Comparison of ENCODE assay signal across 8 cellular contexts in genomic region chr7:73520673-73521635, GRCh38. TPM values are rescaled to one million over a fixed set of nuclear protein-coding genes. Genes with fewer than 3 reads are reported as not detected.
A peak's percentile ranks its signal among the peaks of the same experiment; 100 is the strongest.
DNase-seq lines count a peak whose midpoint lies in the region; ATAC-seq and TF ChIP-seq lines count a peak whose summit lies in the region.

No MANE protein-coding gene starts in this region.

- POLR2A ChIA-PET in Panc1 (lab: Charles Lee): interaction anchor here (0.7 kb wide), 1 partner anchor 348 kb away, joined by 3 read pairs; no protein-coding TSS in a partner anchor

- TF ChIP-seq POLR2A in GM18505 (IDR thresholded peaks at IDR 0.05; ENCODE audit: borderline replicate concordance, extremely low read depth, insufficient read depth, insufficient read length): no peak

- DNase-seq in AG09309 (ENCODE audit: low read depth) (peak; percentile 14), Panc1 (ENCODE audit: low read depth, low spot score) (no peak), dermis blood vessel endothelial cell (peak; percentile 29), OCI-M2 (lab: John Stamatoyannopoulos, UW; ENCODE audit: unreplicated experiment) (no peak), NCI-H2196 treated with DMSO at 0.1 percent for 48 hours (lab: John Stamatoyannopoulos, UW; ENCODE audit: unreplicated experiment) (no peak)

- H3K4me3 ChIP-seq in AG09309 (ENCODE audit: control insufficient read depth, low read depth, low read length) (peak overlapping the region; percentile 75), Panc1 (ENCODE audit: low read depth in 2 of 2, low read length in 2 of 2) (peak overlapping the region; percentile 89 to 90), mucosa of rectum (ENCODE audit: low read length in 2 of 2) (peak overlapping the region; percentile 83 to 95)

- ATAC-seq in GM18505 (IDR thresholded peaks at IDR 0.05; ENCODE audit: unreplicated experiment): peak; percentile 1
- no peak; the same call in 1 of the 2 replicates for ATAC-seq in Panc1
- no peak for ATAC-seq in GM19455 (IDR thresholded peaks at IDR 0.05; ENCODE audit: unreplicated experiment)

- peak overlapping the region; percentile 78 to 85 for H3K9ac ChIP-seq in mucosa of rectum (ENCODE audit: low read depth in 1 of 2, low read length in 2 of 2)

- H3K27me3 ChIP-seq in Panc1 (ENCODE audit: control insufficient read depth, insufficient read depth, low read length) (no peaks in the 10 kb centered on the region), mucosa of rectum (ENCODE audit: control insufficient read depth in 2 of 2, insufficient read depth in 2 of 2, low read length in 2 of 2) (no peaks in the 10 kb centered on the region)

- CTCF ChIA-PET in Panc1 (lab: Charles Lee): no interaction called here

- no peaks in the 10 kb centered on the region for H3K9me3 ChIP-seq in Panc1 (ENCODE audit: control insufficient read depth, insufficient read depth, low read depth, low read length)
- H3K9me3 ChIP-seq in mucosa of rectum (ENCODE audit: control insufficient read depth in 2 of 2, low read length in 2 of 2): no peaks in the 10 kb centered on the region

- in situ Hi-C loops in Panc1 (cut with HindIII; ENCODE audit: low pct_unique_long_range_greater_than_20kb, low sequenced_read_pairs): no loop called here

- TF ChIP-seq CTCF in AG09309 (IDR thresholded peaks at IDR 0.05; ENCODE audit: control insufficient read depth, insufficient read depth, low read depth, low read length, missing control alignments) (no peak), Panc1 (IDR thresholded peaks at IDR 0.05) (no peak)

- H3K36me3 ChIP-seq in Panc1 (ENCODE audit: control insufficient read depth, insufficient read depth, low read length): peaks cover 12% of the 10 kb centered on the region
- peaks cover 8% of the 10 kb centered on the region in 2 donors for H3K36me3 ChIP-seq in mucosa of rectum (ENCODE audit: control insufficient read depth in 2 of 2, insufficient read depth in 2 of 2, low read length in 2 of 2)

- BruUV-seq in Panc1 (replicated peaks; lab: Mats Ljungman, UMichigan): TSS peak; percentile 68

- intact Hi-C loops in Panc1 (cut with micrococcal nuclease; ENCODE audit: unreplicated experiment): loop anchor here (5.0 kb wide), 1 partner anchor 36 kb away; the partner anchor contains the start of gene BCL7B

- H3K27ac ChIP-seq in Panc1 (ENCODE audit: low read length) (peak overlapping the region; percentile 96), mucosa of rectum (ENCODE audit: low read depth in 2 of 2, low read length in 2 of 2) (peak overlapping the region; percentile 93)

- peaks cover 20% of the 10 kb centered on the region for H3K4me1 ChIP-seq in Panc1 (ENCODE audit: control insufficient read depth, insufficient read depth, low read length)
- H3K4me1 ChIP-seq in mucosa of rectum (ENCODE audit: control insufficient read depth in 2 of 2, insufficient read depth in 2 of 2, low read length in 2 of 2): peaks cover 11 to 13% of the 10 kb centered on the region in 2 donors

RNA-seq across cellular contexts. Expression of gene BAZ1B, which starts 1.1 kb away (rescaled TPM):
- total RNA-seq in Panc1 (2021; ENCODE audit: unreplicated experiment) (107 TPM), dermis blood vessel endothelial cell (55.1 and 72.5 TPM in 2 replicates)
- 53.8 TPM for polyA plus RNA-seq in Panc1 (2012; ENCODE audit: insufficient read length)

RNA-seq across cellular contexts. Expression of gene BCL7B, which starts 36.5 kb away (rescaled TPM):
- total RNA-seq in Panc1 (2021; ENCODE audit: unreplicated experiment): 95.4 TPM
- 89.8 TPM for polyA plus RNA-seq in Panc1 (2012; ENCODE audit: insufficient read length)
- 18.5 and 32.2 TPM in 2 replicates for total RNA-seq in dermis blood vessel endothelial cell

RNA-seq across cellular contexts. Expression of gene TBL2, which starts 57.4 kb away (rescaled TPM):
- total RNA-seq in Panc1 (2021; ENCODE audit: unreplicated experiment) (60.1 TPM), dermis blood vessel endothelial cell (55.0 and 68.1 TPM in 2 replicates)
- 37.3 TPM for polyA plus RNA-seq in Panc1 (2012; ENCODE audit: insufficient read length)

Comparison
In these comparisons a context has a peak if more than half of its experiments do, and no peak if none do; other contexts are left out.
1. DNase-seq: peak in AG09309 (single experiment) and dermis blood vessel endothelial cell (single experiment); none in Panc1 (single experiment), OCI-M2 (single experiment) and NCI-H2196 treated with DMSO at 0.1 percent for 48 hours (single experiment).
2. Peak in every context shown above with its lines, with median percentiles within 50 percentile points of each other: H3K4me3 ChIP-seq.